Comparison of ENCODE assay signal across 9 cellular contexts in the genomic region with DNA sequence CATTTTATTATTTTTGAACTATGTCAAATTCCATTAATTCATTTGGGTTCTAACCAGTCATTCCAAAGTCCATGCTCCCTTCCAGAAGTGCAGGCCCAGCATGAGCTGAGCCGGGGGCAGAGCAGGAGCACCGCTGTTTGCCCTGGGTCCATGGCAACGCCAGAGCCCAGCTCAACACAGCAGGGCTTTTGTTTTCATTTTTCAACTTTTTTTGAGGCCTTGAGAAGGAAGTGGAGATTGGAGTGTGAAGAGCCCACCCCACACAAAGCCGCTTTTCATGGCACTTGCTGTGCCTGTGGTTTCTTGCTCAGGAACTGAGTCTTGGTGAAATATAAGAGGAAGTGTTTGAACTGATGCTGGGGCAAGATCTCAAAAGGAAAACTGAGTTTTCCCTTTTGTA. TPM values are rescaled to one million over a fixed set of nuclear protein-coding genes. Genes with fewer than 3 reads are reported as not detected.
A peak's percentile ranks its signal among the peaks of the same experiment; 100 is the strongest.
DNase-seq lines count a peak whose midpoint lies in the region; TF ChIP-seq lines count a peak whose summit lies in the region.
"Had no signal": no experiment of that assay in that cellular context is flagged by ENCODE, and none has a peak within 500 bp of the region (broad histone marks: within the 10 kb centered on the region; RNA-seq: fewer than 3 reads in every experiment).

No MANE protein-coding gene starts in this region.

- TF ChIP-seq CTCF in HEK293 (tag by site-specific recombination; IDR thresholded peaks at IDR 0.05) (no peak), progenitor cell of endocrine pancreas (IDR thresholded peaks at IDR 0.05; ENCODE audit: unreplicated experiment) (no peak), SK-N-SH (IDR thresholded peaks at IDR 0.05) (no peak)

- 57% methylated on average over 4 of the region's 4 CpGs for WGBS in SK-N-SH (ENCODE audit: low lambda C conversion rate)

- H3K36me3 ChIP-seq in HEK293 (ENCODE audit: control insufficient read depth in 2 of 2, insufficient read depth in 1 of 2, low read length in 2 of 2): no peaks in the 10 kb centered on the region
- H3K36me3 ChIP-seq in SK-N-SH (replicated peaks in 1 of 2; ENCODE audit: control insufficient read depth in 1 of 2, insufficient read depth in 2 of 2, low read length in 1 of 2): no peaks in the 10 kb centered on the region

- H3K4me1 ChIP-seq in HEK293 (ENCODE audit: control insufficient read depth, insufficient read depth, low read length) (no peaks in the 10 kb centered on the region), SK-N-SH (ENCODE audit: control insufficient read depth in 1 of 2, insufficient read depth in 2 of 2, low read depth in 1 of 2, low read length in 1 of 2) (no peaks in the 10 kb centered on the region)

- H3K4me3 Mint-ChIP-seq in T-helper 1 cell treated with Interleukin-12 subunit alpha and Interleukin-12 subunit beta and Interleukin-4 antibody, amounts not matched to agents 30 μg/mL and 1 μg/mL, for 36 hours: peak overlapping the region; percentile 52
- H3K4me3 Mint-ChIP-seq in progenitor cell of endocrine pancreas (ENCODE audit: low read depth): no peak overlapping the region

- no peaks in the 10 kb centered on the region for H3K36me3 Mint-ChIP-seq in T-helper 1 cell treated with Interleukin-12 subunit alpha and Interleukin-12 subunit beta and Interleukin-4 antibody, amounts not matched to agents 30 μg/mL and 1 μg/mL, for 36 hours (ENCODE audit: low read depth)
- H3K36me3 Mint-ChIP-seq in progenitor cell of endocrine pancreas (ENCODE audit: insufficient read depth): no peaks in the 10 kb centered on the region

- H3K27me3 Mint-ChIP-seq in T-helper 1 cell treated with Interleukin-12 subunit alpha and Interleukin-12 subunit beta and Interleukin-4 antibody, amounts not matched to agents 30 μg/mL and 1 μg/mL, for 36 hours (ENCODE audit: low read depth): peaks cover 6% of the 10 kb centered on the region
- peaks cover 2% of the 10 kb centered on the region for H3K27me3 Mint-ChIP-seq in progenitor cell of endocrine pancreas

- H4K20me1 ChIP-seq in SK-N-SH (ENCODE audit: insufficient read depth): no peaks in the 10 kb centered on the region

- H3F3A ChIP-seq in SK-N-SH (replicated peaks; ENCODE audit: insufficient read depth): no peaks in the 10 kb centered on the region

- CTCF ChIA-PET in HEK293 (lab: Yijun Ruan, JAX) (interaction anchor here (1.3 kb wide), 1 partner anchor 13 kb away, joined by 4 read pairs; a partner anchor contains a TSS), SK-N-SH (lab: Yijun Ruan, JAX) (no interaction called here)

- POLR2A ChIA-PET in HEK293 (lab: Yijun Ruan, JAX) (interaction anchor here (2.5 kb wide), 1 partner anchor 13 kb away, joined by 9 read pairs; a partner anchor contains a TSS), SK-N-SH (lab: Yijun Ruan, JAX) (no interaction called here)

- no peak for TF ChIP-seq EP300 in SK-N-SH (IDR thresholded peaks at IDR 0.05; ENCODE audit: borderline replicate concordance in 1 of 2, low read depth in 1 of 2, low read length in 1 of 2)

- H3K9me3 ChIP-seq in HEK293 (ENCODE audit: control insufficient read depth, insufficient read depth, low read depth, low read length): no peaks in the 10 kb centered on the region
- H3K9me3 ChIP-seq in SK-N-SH: peaks cover 9% of the 10 kb centered on the region

- peak overlapping the region; percentile 94 for H3K27ac Mint-ChIP-seq in T-helper 1 cell treated with Interleukin-12 subunit alpha and Interleukin-12 subunit beta and Interleukin-4 antibody, amounts not matched to agents 30 μg/mL and 1 μg/mL, for 36 hours
- H3K27ac Mint-ChIP-seq in progenitor cell of endocrine pancreas: peak overlapping the region; percentile 95

- no peak overlapping the region for H3K27ac ChIP-seq in HEK293 (ENCODE audit: extremely low read depth, low read depth, low read length)
- H3K27ac ChIP-seq in SK-N-SH (ENCODE audit: low read depth in 2 of 2, low read length in 1 of 2): no peak overlapping the region

- peaks cover 30% of the 10 kb centered on the region for H3K4me1 Mint-ChIP-seq in T-helper 1 cell treated with Interleukin-12 subunit alpha and Interleukin-12 subunit beta and Interleukin-4 antibody, amounts not matched to agents 30 μg/mL and 1 μg/mL, for 36 hours (ENCODE audit: low read depth)
- H3K4me1 Mint-ChIP-seq in progenitor cell of endocrine pancreas (ENCODE audit: low read depth): peaks cover 20% of the 10 kb centered on the region

- H3K4me2 ChIP-seq in SK-N-SH: no peak overlapping the region

- H3K79me2 ChIP-seq in SK-N-SH (ENCODE audit: insufficient read depth): no peaks in the 10 kb centered on the region

- TF ChIP-seq RAD21 in SK-N-SH (IDR thresholded peaks at IDR 0.05; ENCODE audit: low read length): no peak

- DNase-seq in epidermal melanocyte (ENCODE audit: insufficient read length, low spot score) (peak; percentile 55), progenitor cell of endocrine pancreas (ENCODE audit: low spot score, unreplicated experiment) (no peak), iPS-NIHi11 (ENCODE audit: low spot score) (no peak), GOT3 (lab: John Stamatoyannopoulos, UW) (no peak), SK-N-SH (no peak), DMS79 (lab: John Stamatoyannopoulos, UW) (no peak)

- H2AFZ ChIP-seq in SK-N-SH (ENCODE audit: low read depth): no peak overlapping the region

- H3K4me3 ChIP-seq in HEK293 (ENCODE audit: low read depth, low read length) (no peak overlapping the region), SK-N-SH (ENCODE audit: low read depth in 2 of 2, low read length in 1 of 2) (no peak overlapping the region)

- H3K9ac ChIP-seq in SK-N-SH: no peak overlapping the region

- H3K27me3 ChIP-seq in SK-N-SH (ENCODE audit: insufficient read depth): no peaks in the 10 kb centered on the region

- H3K9me2 ChIP-seq in SK-N-SH: no peaks in the 10 kb centered on the region

- peaks cover 15% of the 10 kb centered on the region for H3K9me3 Mint-ChIP-seq in T-helper 1 cell treated with Interleukin-12 subunit alpha and Interleukin-12 subunit beta and Interleukin-4 antibody, amounts not matched to agents 30 μg/mL and 1 μg/mL, for 36 hours
- H3K9me3 Mint-ChIP-seq in progenitor cell of endocrine pancreas (ENCODE audit: low read depth): no peaks in the 10 kb centered on the region

TF ChIP-seq in HEK293, 187 proteins besides CTCF, POLR2A, EP300 and RAD21:
- TF ChIP-seq ZIC2 (tag by site-specific recombination; IDR thresholded peaks at IDR 0.05): peak; percentile 38; the same call in 1 of the 2 replicates
- TF ChIP-seq, protein P1, sequence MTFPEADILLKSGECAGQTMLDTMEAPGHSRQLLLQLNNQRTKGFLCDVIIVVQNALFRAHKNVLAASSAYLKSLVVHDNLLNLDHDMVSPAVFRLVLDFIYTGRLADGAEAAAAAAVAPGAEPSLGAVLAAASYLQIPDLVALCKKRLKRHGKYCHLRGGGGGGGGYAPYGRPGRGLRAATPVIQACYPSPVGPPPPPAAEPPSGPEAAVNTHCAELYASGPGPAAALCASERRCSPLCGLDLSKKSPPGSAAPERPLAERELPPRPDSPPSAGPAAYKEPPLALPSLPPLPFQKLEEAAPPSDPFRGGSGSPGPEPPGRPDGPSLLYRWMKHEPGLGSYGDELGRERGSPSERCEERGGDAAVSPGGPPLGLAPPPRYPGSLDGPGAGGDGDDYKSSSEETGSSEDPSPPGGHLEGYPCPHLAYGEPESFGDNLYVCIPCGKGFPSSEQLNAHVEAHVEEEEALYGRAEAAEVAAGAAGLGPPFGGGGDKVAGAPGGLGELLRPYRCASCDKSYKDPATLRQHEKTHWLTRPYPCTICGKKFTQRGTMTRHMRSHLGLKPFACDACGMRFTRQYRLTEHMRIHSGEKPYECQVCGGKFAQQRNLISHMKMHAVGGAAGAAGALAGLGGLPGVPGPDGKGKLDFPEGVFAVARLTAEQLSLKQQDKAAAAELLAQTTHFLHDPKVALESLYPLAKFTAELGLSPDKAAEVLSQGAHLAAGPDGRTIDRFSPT (tag by site-specific recombination; IDR thresholded peaks at IDR 0.05): no peak
TF ChIP-seq in HEK293: peak in this region for 1.

TF ChIP-seq in SK-N-SH, 30 proteins besides CTCF, POLR2A, EP300 and RAD21:
- TF ChIP-seq NFIC (IDR thresholded peaks at IDR 0.05; ENCODE audit: borderline replicate concordance) (no peak), SMC3 (IDR thresholded peaks at IDR 0.05; ENCODE audit: low read depth, low read length) (no peak), FOXJ3 (CRISPR knock-in tag; IDR thresholded peaks at IDR 0.05) (no peak), GABPA (IDR thresholded peaks at IDR 0.05; ENCODE audit: low read depth) (no peak), GATA2 (CRISPR knock-in tag; IDR thresholded peaks at IDR 0.05) (no peak), POLR2AphosphoS5 (IDR thresholded peaks at IDR 0.05; ENCODE audit: low read depth, low read length) (no peak), YY1 (IDR thresholded peaks at IDR 0.05; ENCODE audit: low read depth) (no peak), ELF1 (IDR thresholded peaks at IDR 0.05) (no peak), RXRA (IDR thresholded peaks at IDR 0.05; ENCODE audit: borderline replicate concordance, low read depth) (no peak), MXI1 (IDR thresholded peaks at IDR 0.05; ENCODE audit: low read depth, low read length) (no peak), TCF12 (IDR thresholded peaks at IDR 0.05) (no peak), FOXM1 (IDR thresholded peaks at IDR 0.05; ENCODE audit: low read depth) (no peak), JUND (IDR thresholded peaks at IDR 0.05) (no peak), TAF1 (IDR thresholded peaks at IDR 0.05; ENCODE audit: borderline replicate concordance, low read depth, low read length) (no peak), NRF1 (IDR thresholded peaks at IDR 0.05; ENCODE audit: low read depth, low read length) (no peak), TEAD4 (IDR thresholded peaks at IDR 0.05; ENCODE audit: borderline replicate concordance, insufficient read depth) (no peak), RFX5 (IDR thresholded peaks at IDR 0.05; ENCODE audit: low read length) (no peak)
- TF ChIP-seq, protein P2, sequence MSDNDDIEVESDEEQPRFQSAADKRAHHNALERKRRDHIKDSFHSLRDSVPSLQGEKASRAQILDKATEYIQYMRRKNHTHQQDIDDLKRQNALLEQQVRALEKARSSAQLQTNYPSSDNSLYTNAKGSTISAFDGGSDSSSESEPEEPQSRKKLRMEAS (IDR thresholded peaks at IDR 0.05; ENCODE audit: low read depth): no peak

RNA-seq across cellular contexts. Expression of a gene that starts 13.2 kb away (rescaled TPM):
- 91.9 and 94.1 TPM in 2 replicates for total RNA-seq in progenitor cell of endocrine pancreas
- 274 and 278 TPM in 2 replicates for polyA plus RNA-seq in SK-N-SH (2012; rRNA removed)
- 224 and 249 TPM in 2 replicates for polyA plus RNA-seq in SK-N-SH (2012; cell fraction: cytosol; rRNA removed)
- polyA plus RNA-seq in SK-N-SH (2012; cell fraction: nucleus; rRNA removed): 250 and 278 TPM in 2 replicates

RNA-seq across cellular contexts. Expression of a gene that starts 17.3 kb away (rescaled TPM):
- total RNA-seq in progenitor cell of endocrine pancreas: not detected in 2 replicates
- polyA plus RNA-seq in SK-N-SH (2012; rRNA removed): 0.12 and 0.24 TPM in 2 replicates
- 0.62 and 0.72 TPM in 2 replicates for polyA plus RNA-seq in SK-N-SH (2012; cell fraction: cytosol; rRNA removed)
- not detected in 2 replicates for polyA plus RNA-seq in SK-N-SH (2012; cell fraction: nucleus; rRNA removed)
- total RNA-seq: myocyte had no signal
